In the genomic region with DNA sequence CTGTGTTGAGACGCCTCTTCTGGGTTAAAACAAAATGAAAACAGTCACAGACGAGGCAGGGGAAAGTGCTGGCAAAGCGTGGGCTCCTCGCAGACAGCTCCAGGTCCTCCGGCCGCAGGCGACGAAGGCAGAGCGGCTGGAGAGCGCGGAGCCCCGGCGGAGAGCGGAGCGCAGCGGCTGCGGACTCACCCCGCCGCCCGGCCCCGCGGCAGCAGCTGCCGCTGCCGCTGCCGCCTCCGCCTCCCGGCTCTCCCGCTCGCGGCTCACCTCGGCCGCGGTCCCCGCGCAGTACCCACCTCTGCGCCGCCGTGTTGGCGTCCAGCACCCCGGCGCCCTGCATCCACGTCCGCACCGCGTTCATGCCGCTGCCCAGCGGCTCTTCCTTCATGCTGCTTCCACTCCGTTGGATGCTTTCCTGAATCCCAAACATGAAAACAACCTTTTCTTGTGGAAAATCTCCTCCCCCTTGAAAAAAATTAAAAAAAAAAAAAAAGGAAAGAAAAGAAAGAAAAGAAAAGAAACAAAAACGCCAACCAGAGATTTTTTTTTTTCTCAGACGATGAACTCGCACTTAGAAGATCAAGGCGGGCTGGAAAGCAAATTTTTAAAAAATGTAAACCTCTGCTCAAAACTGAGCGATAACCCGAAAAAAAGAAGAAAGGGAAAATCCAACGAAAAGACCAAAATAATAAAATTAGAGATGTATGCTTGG, we compare ENCODE assay signal across 8 cellular contexts. TPM values are rescaled to one million over a fixed set of nuclear protein-coding genes. Genes with fewer than 3 reads are reported as not detected.
DNase-seq lines count a peak whose midpoint lies in the region; ATAC-seq, FAIRE-seq and TF ChIP-seq lines count a peak whose summit lies in the region.

No MANE protein-coding gene starts in this region.

- peaks cover 0 to 92% (median 48%) of the 10 kb centered on the region in 4 donors for H3K27me3 ChIP-seq in esophagus muscularis mucosa

- H3K27ac Mint-ChIP-seq in natural killer cell, result peak overlapping the region; percentile 50 to 56

- H3K9me3 ChIP-seq in ES-I3 (ENCODE audit: control insufficient read depth, insufficient read depth, low read length) (no peaks in the 10 kb centered on the region), esophagus muscularis mucosa (no peaks in the 10 kb centered on the region)

- intact Hi-C loops in esophagus muscularis mucosa (cut with DNase I) (no loop called here), natural killer cell (cut with micrococcal nuclease) (no loop called here)

- H3K9me3 Mint-ChIP-seq in natural killer cell, result no peaks in the 10 kb centered on the region

- peak overlapping the region; percentile 50; the same call in 1 of the 2 replicates for H3K9ac ChIP-seq in ES-I3 (ENCODE audit: low read depth, low read length)

- peak overlapping the region; percentile 57 to 62 (median 60) for H3K4me3 ChIP-seq in esophagus muscularis mucosa

- peak; percentile 44 for DNase-seq in H54 (ENCODE audit: insufficient read length, low spot score)
- DNase-seq in NCI-H345 (lab: John Stamatoyannopoulos, UW), result peak; percentile 56
- DNase-seq in activated T-cell treated with anti-CD3 and anti-CD28 coated beads, Interleukin-2, amount 50 U/mL, for 1 hour, result peak; percentile 61
- no peak for DNase-seq in esophagus muscularis mucosa (ENCODE audit: extremely low spot score)
- DNase-seq in natural killer cell, result no peak
- DNase-seq in COR-L47 (lab: John Stamatoyannopoulos, UW), result no peak
- DNase-seq in occipital lobe (lab: John Stamatoyannopoulos, UW), result no peak

- no peak for FAIRE-seq in H54 (lab: Jason Lieb, UNC)

- WGBS in esophagus muscularis mucosa, result 2% methylated on average over 38 of the region's 55 CpGs

- TF ChIP-seq EP300 in esophagus muscularis mucosa (IDR thresholded peaks at IDR 0.05), result no peak

- peak overlapping the region; percentile 77 to 84 (median 80) for H3K27ac ChIP-seq in esophagus muscularis mucosa (replicated peaks in 1 of 4)

- H3K4me1 ChIP-seq in ES-I3 (ENCODE audit: insufficient read depth, low read length), result peaks cover 18% of the 10 kb centered on the region
- H3K4me1 ChIP-seq in esophagus muscularis mucosa, result peaks cover 0 to 61% (median 57%) of the 10 kb centered on the region in 4 donors

- H3K4me3 Mint-ChIP-seq in natural killer cell, result peak overlapping the region; percentile 92

- peaks cover 76 to 91% of the 10 kb centered on the region in 2 donors for H3K27me3 Mint-ChIP-seq in natural killer cell (ENCODE audit: low read depth in 2 of 2)

- no peak for TF ChIP-seq CTCF in esophagus muscularis mucosa (IDR thresholded peaks at IDR 0.05)
- no peak for TF ChIP-seq CTCF in natural killer cell (IDR thresholded peaks at IDR 0.05)

- H3K4me1 Mint-ChIP-seq in natural killer cell, result peaks cover 32 to 40% of the 10 kb centered on the region in 2 donors

- TF ChIP-seq POLR2A in H54 (IDR thresholded peaks at IDR 0.05; ENCODE audit: low read depth, low read length) (peak; percentile 34; the same call in 1 of the 2 replicates), esophagus muscularis mucosa (IDR thresholded peaks at IDR 0.05; ENCODE audit: low read depth) (no peak)

- peak; percentile 53 to 62 (median 59) for ATAC-seq in natural killer cell

- peaks cover 6% of the 10 kb centered on the region for H3K36me3 Mint-ChIP-seq in natural killer cell

- no peaks in the 10 kb centered on the region for H3K36me3 ChIP-seq in ES-I3 (ENCODE audit: insufficient read depth, low read length)
- H3K36me3 ChIP-seq in esophagus muscularis mucosa, result no peaks in the 10 kb centered on the region

RNA-seq across cellular contexts. Expression of gene EBF1, which starts 0.5 kb away (rescaled TPM):
- total RNA-seq in esophagus muscularis mucosa, result 10 to 100 TPM; 15.8 to 26.7 (median 21.6) TPM
- 1 to 10 TPM in 1 of 3 donors, under 1 TPM in 2; 0.29 to 1.5 (median 0.35) TPM for total RNA-seq in natural killer cell
- total RNA-seq in occipital lobe, result 3.0 TPM

Comparison
In these comparisons a context has a peak if more than half of its experiments do, and no peak if none do; other contexts are left out.
1. DNase-seq: peak in H54 (single experiment), NCI-H345 (single experiment) and activated T-cell treated with anti-CD3 and anti-CD28 coated beads, Interleukin-2, amount 50 U/mL, for 1 hour (single experiment); none in esophagus muscularis mucosa (single experiment), natural killer cell (single experiment), COR-L47 (single experiment) and occipital lobe (single experiment).